Comparison of ENCODE assay signal across 15 cellular contexts in the genomic region with DNA sequence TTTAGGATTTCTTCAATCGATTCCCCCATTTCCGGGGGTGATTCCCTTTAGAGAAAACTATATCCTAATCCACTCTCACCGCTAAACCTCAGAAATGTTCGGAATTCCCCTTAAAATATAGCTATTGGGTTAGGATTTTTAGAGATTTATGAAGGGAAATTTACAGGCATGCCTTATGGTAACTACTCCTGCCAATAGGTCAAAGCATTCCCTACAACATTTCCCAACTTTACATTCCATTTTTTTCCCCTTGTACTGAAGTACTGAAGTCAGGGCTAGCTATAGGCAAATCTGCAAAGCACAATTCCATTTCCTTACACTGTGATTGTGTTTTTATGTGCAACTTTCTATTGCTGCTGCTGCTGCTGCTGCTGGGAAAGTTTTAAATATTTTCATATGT. TPM values are rescaled to one million over a fixed set of nuclear protein-coding genes. Genes with fewer than 3 reads are reported as not detected.
A peak's percentile ranks its signal among the peaks of the same experiment; 100 is the strongest.
DNase-seq lines count a peak whose midpoint lies in the region; ATAC-seq and TF ChIP-seq lines count a peak whose summit lies in the region.
"Had no signal": no experiment of that assay in that cellular context is flagged by ENCODE, and none has a peak within 500 bp of the region (broad histone marks: within the 10 kb centered on the region; RNA-seq: fewer than 3 reads in every experiment).

No MANE protein-coding gene starts in this region.

- TF ChIP-seq CTCF in esophagus squamous epithelium (IDR thresholded peaks at IDR 0.05) (no peak), tibial artery (IDR thresholded peaks at IDR 0.05) (no peak), prostate gland (IDR thresholded peaks at IDR 0.05) (no peak)

- H3K9me3 ChIP-seq in adipocyte (ENCODE audit: control insufficient read depth, low read length) (no peaks in the 10 kb centered on the region), esophagus squamous epithelium (no peaks in the 10 kb centered on the region), tibial artery (no peaks in the 10 kb centered on the region), prostate gland (no peaks in the 10 kb centered on the region)

- H3K4me1 ChIP-seq in adipocyte (ENCODE audit: control insufficient read depth, insufficient read depth, low read length) = peaks cover 24% of the 10 kb centered on the region
- H3K4me1 ChIP-seq in esophagus squamous epithelium = peaks cover 0 to 23% (median 3%) of the 10 kb centered on the region in 3 donors
- peaks cover 0 to 20% (median 9%) of the 10 kb centered on the region in 4 donors for H3K4me1 ChIP-seq in tibial artery
- H3K4me1 ChIP-seq in prostate gland (replicated peaks) = no peaks in the 10 kb centered on the region

- peak overlapping the region; percentile 87 for H3K9ac ChIP-seq in adipocyte (ENCODE audit: low read length)

- DNase-seq in adipocyte (ENCODE audit: low read depth) = no peak
- DNase-seq in esophagus squamous epithelium (lab: John Stamatoyannopoulos, UW) = no peak
- DNase-seq in medulla oblongata (ENCODE audit: extremely low spot score) = peak; percentile 4
- DNase-seq in tibial artery = no peak
- no peak for DNase-seq in prostate gland (ENCODE audit: low spot score)
- no peak for DNase-seq in epidermal melanocyte (ENCODE audit: insufficient read length, low spot score)
- DNase-seq: activated CD8-positive, alpha-beta memory T cell treated with anti-CD3 and anti-CD28 coated beads, Interleukin-2, amount 50 U/mL, for 4 hours; activated naive CD4-positive, alpha-beta T cell; DMS153; NCI-H146; NCI-H345; posterior cingulate gyrus; T-helper 17 cell had no signal

- H3K4me3 ChIP-seq in adipocyte (ENCODE audit: low read length) (peak overlapping the region; percentile 95), esophagus squamous epithelium (peak overlapping the region in 3 of 4 donors; percentile 54 to 70 (median 54)), tibial artery (peak overlapping the region; percentile 4 to 51), prostate gland (peak overlapping the region in 1 of 2 donors; percentile 4)

- H3K27me3 ChIP-seq in adipocyte (replicated peaks; ENCODE audit: control insufficient read depth, insufficient read depth, low read length) (no peaks in the 10 kb centered on the region), esophagus squamous epithelium (peaks cover 0 to 40% (median 0%) of the 10 kb centered on the region in 4 donors), tibial artery (peaks cover 0 to 16% of the 10 kb centered on the region in 2 donors), prostate gland (replicated peaks; ENCODE audit: insufficient read depth) (no peaks in the 10 kb centered on the region)

- intact Hi-C loops in esophagus squamous epithelium (cut with DNase I) = no loop called here
- intact Hi-C loops in tibial artery (cut with DNase I; ENCODE audit: low total_unique reads) = no loop called here
- intact Hi-C loops in prostate gland (cut with DNase I) = loop anchor here (5.0 kb wide), 1 partner anchor 129 kb away; no protein-coding TSS in a partner anchor

- H3K36me3 ChIP-seq in adipocyte (ENCODE audit: control insufficient read depth, insufficient read depth, low read length, severe bottlenecking) = no peaks in the 10 kb centered on the region
- H3K36me3 ChIP-seq in esophagus squamous epithelium = no peaks in the 10 kb centered on the region
- H3K36me3 ChIP-seq in tibial artery = no peaks in the 10 kb centered on the region
- H3K36me3 ChIP-seq in prostate gland = no peaks in the 10 kb centered on the region

- H3K27ac ChIP-seq in esophagus squamous epithelium = peak overlapping the region in 3 of 4 donors; percentile 17 to 26 (median 22)
- H3K27ac ChIP-seq in tibial artery = no peak overlapping the region
- no peak overlapping the region for H3K27ac ChIP-seq in prostate gland

- 47 to 80% methylated on average over 4 of the region's 4 CpGs for WGBS in esophagus squamous epithelium, 2 donors
- WGBS in prostate gland = 63% methylated on average over 4 of the region's 4 CpGs

- TF ChIP-seq POLR2A in esophagus squamous epithelium (IDR thresholded peaks at IDR 0.05) (no peak), prostate gland (IDR thresholded peaks at IDR 0.05) (no peak)

- ATAC-seq in HG03439 (IDR thresholded peaks at IDR 0.05; ENCODE audit: unreplicated experiment) = no peak
- ATAC-seq: activated CD4-positive, CD25-positive, alpha-beta regulatory T cell treated with anti-CD3 and anti-CD28 coated beads, Interleukin-2, amount 50 U/mL, for 24 hours; T-helper 17 cell had no signal

RNA-seq across cellular contexts. Expression of gene EDNRB, which starts 2.1 kb away (rescaled TPM):
- total RNA-seq in esophagus squamous epithelium = 10 to 100 TPM in 1 of 4 donors, 1 to 10 TPM in 3; 1.6 to 14.7 (median 5.0) TPM
- 10 to 100 TPM; 14.8 to 18.9 TPM for total RNA-seq in prostate gland
- total RNA-seq: T-helper 17 cell had no signal

Comparison
In these comparisons a context has a peak if more than half of its experiments do, and no peak if none do; other contexts are left out.
1. H3K27ac ChIP-seq: peak in esophagus squamous epithelium (3 of 4); none in tibial artery (0 of 2) and prostate gland (0 of 2).